9 cellular contexts compared by ENCODE assay signal in genomic region chr7:139936760-139937310, GRCh38.
A peak's percentile ranks its signal among the peaks of the same experiment; 100 is the strongest.
DNase-seq lines count a peak whose midpoint lies in the region; ATAC-seq, FAIRE-seq and TF ChIP-seq lines count a peak whose summit lies in the region.
"Had no signal": no experiment of that assay in that cellular context is flagged by ENCODE, and none has a peak within 500 bp of the region (broad histone marks: within the 10 kb centered on the region; RNA-seq: fewer than 3 reads in every experiment).

No MANE protein-coding gene starts in this region.

- H3K27ac Mint-ChIP-seq in dendritic cell treated with granulocyte-macrophage colony-stimulating factor and Interleukin-4, amounts not matched to agents 40 ng/mL and 50 ng/mL, for 4 days: peak overlapping the region; percentile 64

- DNase-seq in GM04503 (ENCODE audit: low read depth): peak; percentile 28
- peak; percentile 57 for DNase-seq in NCI-H226
- peak; percentile 91 for DNase-seq in osteoblast (ENCODE audit: insufficient read length, low spot score, missing footprints)
- no peak for DNase-seq in GM12892 (ENCODE audit: insufficient read length)
- no peak for DNase-seq in stimulated activated CD4-positive, alpha-beta T cell treated with anti-CD3 and anti-CD28 coated beads, Interleukin-4, amount 100 ng/mL, for 24 hours
- DNase-seq: activated CD8-positive, alpha-beta memory T cell treated with anti-CD3 and anti-CD28 coated beads, Interleukin-2, amount 50 U/mL, for 4 hours; midbrain had no signal

- H3K36me3 Mint-ChIP-seq in dendritic cell treated with granulocyte-macrophage colony-stimulating factor and Interleukin-4, amounts not matched to agents 40 ng/mL and 50 ng/mL, for 4 days (ENCODE audit: low read depth): peaks cover 98% of the 10 kb centered on the region

- no peaks in the 10 kb centered on the region for H3K36me3 ChIP-seq in osteoblast (ENCODE audit: insufficient read depth, low read length)

- H3K79me2 ChIP-seq in osteoblast (ENCODE audit: insufficient read depth, low read length): no peaks in the 10 kb centered on the region

- H3K27me3 Mint-ChIP-seq in dendritic cell treated with granulocyte-macrophage colony-stimulating factor and Interleukin-4, amounts not matched to agents 40 ng/mL and 50 ng/mL, for 4 days: no peaks in the 10 kb centered on the region

- H3K27me3 ChIP-seq in osteoblast (ENCODE audit: insufficient read depth, low read length): peaks cover 2% of the 10 kb centered on the region

- intact Hi-C loops in dendritic cell treated with granulocyte-macrophage colony-stimulating factor and Interleukin-4, amounts not matched to agents 40 ng/mL and 50 ng/mL, for 4 days (cut with micrococcal nuclease): no loop called here

- no peak overlapping the region for H3K4me3 ChIP-seq in osteoblast (ENCODE audit: insufficient read depth, low read length)

- H4K20me1 ChIP-seq in osteoblast (ENCODE audit: insufficient read depth, low read length): no peaks in the 10 kb centered on the region

- H3K4me2 ChIP-seq in osteoblast (ENCODE audit: insufficient read depth, low read length): no peak overlapping the region

- no peak overlapping the region for H2AFZ ChIP-seq in osteoblast (ENCODE audit: low read length)

- no peaks in the 10 kb centered on the region for H3K9me3 Mint-ChIP-seq in dendritic cell treated with granulocyte-macrophage colony-stimulating factor and Interleukin-4, amounts not matched to agents 40 ng/mL and 50 ng/mL, for 4 days

- H3K4me1 ChIP-seq in osteoblast (ENCODE audit: insufficient read depth, low read length): peaks cover 12% of the 10 kb centered on the region

- H3K4me1 Mint-ChIP-seq in dendritic cell treated with granulocyte-macrophage colony-stimulating factor and Interleukin-4, amounts not matched to agents 40 ng/mL and 50 ng/mL, for 4 days (ENCODE audit: low read depth): peaks cover 53% of the 10 kb centered on the region

- no peak overlapping the region for H3K4me3 Mint-ChIP-seq in dendritic cell treated with granulocyte-macrophage colony-stimulating factor and Interleukin-4, amounts not matched to agents 40 ng/mL and 50 ng/mL, for 4 days

- no peak for ATAC-seq in GM19397 (IDR thresholded peaks at IDR 0.05; ENCODE audit: unreplicated experiment)

- H3K27ac ChIP-seq in osteoblast (ENCODE audit: low read depth, low read length): peak overlapping the region; percentile 21

- no peak for TF ChIP-seq CTCF in osteoblast (IDR thresholded peaks at IDR 0.05; ENCODE audit: extremely low read depth, low read depth, low read length)

- FAIRE-seq in GM12892 (lab: Jason Lieb, UNC): no peak

- no peaks in the 10 kb centered on the region for H3K9me3 ChIP-seq in osteoblast (ENCODE audit: low read depth, low read length)

- TF ChIP-seq POLR2A in GM12892 (IDR thresholded peaks at IDR 0.05; ENCODE audit: low read depth, low read length): no peak

Comparison
In these comparisons a context has a peak if more than half of its experiments do, and no peak if none do; other contexts are left out.
1. DNase-seq: peak in GM04503 (single experiment), NCI-H226 (single experiment) and osteoblast (single experiment); none in GM12892 (single experiment) and stimulated activated CD4-positive, alpha-beta T cell treated with anti-CD3 and anti-CD28 coated beads, Interleukin-4, amount 100 ng/mL, for 24 hours (single experiment).